Comparison of ENCODE assay signal across 12 cellular contexts in genomic region chr4:89737888-89738287, GRCh38.
DNase-seq lines count a peak whose midpoint lies in the region; TF ChIP-seq lines count a peak whose summit lies in the region.
"Had no signal": no experiment of that assay in that cellular context is flagged by ENCODE, and none has a peak within 500 bp of the region (broad histone marks: within the 10 kb centered on the region; RNA-seq: fewer than 3 reads in every experiment).

No MANE protein-coding gene starts in this region.

- H2AFZ ChIP-seq in Karpas-422 (ENCODE audit: low read length), result no peak overlapping the region

- no peak overlapping the region for H3K27ac Mint-ChIP-seq in mesothelial cell of epicardium

- H3K4me3 ChIP-seq in adipocyte (ENCODE audit: low read length), result no peak overlapping the region
- no peak overlapping the region for H3K4me3 ChIP-seq in Karpas-422 (ENCODE audit: low read length)
- H3K4me3 ChIP-seq: esophagus muscularis mucosa had no signal

- DNase-seq in Caki2 (ENCODE audit: low read depth), result peak; percentile 57
- DNase-seq in adipocyte (ENCODE audit: low read depth), result peak; percentile 77
- DNase-seq in iPS-NIHi11 (ENCODE audit: low spot score), result peak; percentile 20
- no peak for DNase-seq in Karpas-422
- no peak for DNase-seq in germinal center (ENCODE audit: low spot score)
- no peak for DNase-seq in mesothelial cell of epicardium (ENCODE audit: low spot score in 2 of 2, unreplicated experiment in 2 of 2)
- no peak for DNase-seq in anterior cingulate cortex (lab: John Stamatoyannopoulos, UW)
- DNase-seq: occipital lobe; stimulated activated CD4-positive, alpha-beta T cell treated with anti-CD3 and anti-CD28 coated beads, Interleukin-4, amount 100 ng/mL, for 4 hours; T-helper 9 cell had no signal

- H3K4me2 ChIP-seq in Karpas-422 (ENCODE audit: low read depth, low read length, poor library complexity, severe bottlenecking), result no peak overlapping the region

- TF ChIP-seq RAD21 in Ishikawa (IDR thresholded peaks at IDR 0.05; ENCODE audit: low read depth), result no peak

- no peak overlapping the region for H3K4me3 Mint-ChIP-seq in mesothelial cell of epicardium

- H3K9ac ChIP-seq in adipocyte (ENCODE audit: low read length), result no peak overlapping the region
- no peak overlapping the region for H3K9ac ChIP-seq in Karpas-422 (ENCODE audit: low read length)

- H3K36me3 ChIP-seq in adipocyte (ENCODE audit: control insufficient read depth, insufficient read depth, low read length, severe bottlenecking), result no peaks in the 10 kb centered on the region
- H3K36me3 ChIP-seq in Karpas-422 (ENCODE audit: insufficient read depth, low read length), result no peaks in the 10 kb centered on the region
- H3K36me3 ChIP-seq: esophagus muscularis mucosa had no signal

- in situ Hi-C loops in Caki2 (cut with HindIII; ENCODE audit: low pct_unique_long_range_greater_than_20kb, low sequenced_read_pairs), result no loop called here

- no peaks in the 10 kb centered on the region for H3K27me3 Mint-ChIP-seq in mesothelial cell of epicardium (ENCODE audit: low read depth)

- H3K4me1 Mint-ChIP-seq in mesothelial cell of epicardium, result no peaks in the 10 kb centered on the region

- H3K9me3 ChIP-seq in adipocyte (ENCODE audit: control insufficient read depth, low read length), result no peaks in the 10 kb centered on the region
- H3K9me3 ChIP-seq in Karpas-422 (ENCODE audit: low read length), result no peaks in the 10 kb centered on the region
- H3K9me3 ChIP-seq: esophagus muscularis mucosa had no signal

- H3K27me3 ChIP-seq in adipocyte (replicated peaks; ENCODE audit: control insufficient read depth, insufficient read depth, low read length), result no peaks in the 10 kb centered on the region
- H3K27me3 ChIP-seq in Karpas-422 (ENCODE audit: low read length), result no peaks in the 10 kb centered on the region
- H3K27me3 ChIP-seq: esophagus muscularis mucosa had no signal

- no peak overlapping the region for H3K27ac ChIP-seq in Karpas-422 (ENCODE audit: low read length)
- H3K27ac ChIP-seq: esophagus muscularis mucosa had no signal

- peak; percentile 38; the same call in 1 of the 2 replicates for TF ChIP-seq EP300 in Ishikawa (IDR thresholded peaks at IDR 0.05; ENCODE audit: borderline replicate concordance)

- no peaks in the 10 kb centered on the region for H3K79me2 ChIP-seq in Karpas-422 (ENCODE audit: low read length)

- no peak for TF ChIP-seq CTCF in mesothelial cell of epicardium (IDR thresholded peaks at IDR 0.05; ENCODE audit: unreplicated experiment)

- H3K4me1 ChIP-seq in adipocyte (ENCODE audit: control insufficient read depth, insufficient read depth, low read length), result no peaks in the 10 kb centered on the region
- no peaks in the 10 kb centered on the region for H3K4me1 ChIP-seq in Karpas-422 (ENCODE audit: low read length)

- H3K9me3 Mint-ChIP-seq in mesothelial cell of epicardium, result peaks cover 23% of the 10 kb centered on the region

- H3K36me3 Mint-ChIP-seq in mesothelial cell of epicardium, result peaks cover 16% of the 10 kb centered on the region

- no peaks in the 10 kb centered on the region for H3K9me2 ChIP-seq in Karpas-422 (replicated peaks; ENCODE audit: insufficient read depth, low read length)

- no peaks in the 10 kb centered on the region for H4K20me1 ChIP-seq in Karpas-422 (ENCODE audit: insufficient read depth, low read depth, low read length)

TF ChIP-seq in Ishikawa, 13 proteins besides CTCF, POLR2A, EP300 and RAD21:
- TF ChIP-seq TEAD4 (IDR thresholded peaks at IDR 0.05) (peak; percentile 59), USF1 (IDR thresholded peaks at IDR 0.05) (no peak), REST (IDR thresholded peaks at IDR 0.05; ENCODE audit: low read depth) (no peak), NFIC (IDR thresholded peaks at IDR 0.05) (peak; percentile 87)

Comparison
In these comparisons a context has a peak if more than half of its experiments do, and no peak if none do; other contexts are left out.
1. DNase-seq: peak in Caki2 (single experiment), adipocyte (single experiment) and iPS-NIHi11 (single experiment); none in Karpas-422 (single experiment), germinal center (single experiment), mesothelial cell of epicardium (0 of 2) and anterior cingulate cortex (0 of 58).